ENCODE assay signal across 8 cellular contexts in genomic region chr5:141387557-141388311, GRCh38. TPM values are rescaled to one million over a fixed set of nuclear protein-coding genes. Genes with fewer than 3 reads are reported as not detected.
DNase-seq lines count a peak whose midpoint lies in the region; ATAC-seq and TF ChIP-seq lines count a peak whose summit lies in the region.
"Not testable (repeated sequence)": the region's sequence is repeated elsewhere in the genome, so short reads cannot be mapped to it uniquely, and the experiment has no call there.

TSS of gene PCDHGB4 (plus strand) at chr5:141387698. CDS start at chr5:141387885, 187 bp downstream.

- ATAC-seq in GM18867 (IDR thresholded peaks at IDR 0.05; ENCODE audit: unreplicated experiment) (peak; percentile 71), HG02943 (IDR thresholded peaks at IDR 0.05; ENCODE audit: low read depth, unreplicated experiment) (peak; percentile 94), lower lobe of right lung (peak; percentile 78 to 93), gastrocnemius medialis (peak; percentile 47 to 83)

- H3K36me3 ChIP-seq in SU-DHL-6 (ENCODE audit: low read length); lower lobe of right lung; gastrocnemius medialis: not testable (repeated sequence)

- in situ Hi-C loops in astrocyte of the cerebellum (cut with HindIII; ENCODE audit: low sequenced_read_pairs) = loop anchor here (5.0 kb wide), 1 partner anchor 50 kb away; the partner anchor contains the start of gene PCDHGA2
- in situ Hi-C loops in gastrocnemius medialis (cut with MboI; ENCODE audit: low sequenced_read_pairs in 4 of 4) = not testable (repeated sequence)

- H3F3A ChIP-seq in SU-DHL-6 (ENCODE audit: insufficient read depth) = not testable (repeated sequence)

- H3K9me2 ChIP-seq in SU-DHL-6 (replicated peaks; ENCODE audit: insufficient read depth, low read length) = not testable (repeated sequence)

- TF ChIP-seq POLR2A in gastrocnemius medialis (IDR thresholded peaks at IDR 0.05) = not testable (repeated sequence)

- H3K4me3 ChIP-seq in SU-DHL-6 (ENCODE audit: insufficient read depth, low read length, poor library complexity, severe bottlenecking) = not testable (repeated sequence)
- peak within 1 kb of the TSS; percentile 24 for H3K4me3 ChIP-seq in astrocyte of the cerebellum (ENCODE audit: low read depth, low read length)
- peak within 1 kb of the TSS; percentile 42 to 46 for H3K4me3 ChIP-seq in foreskin fibroblast (ENCODE audit: low read depth in 1 of 2, low read length in 2 of 2)
- H3K4me3 ChIP-seq in lower lobe of right lung = peak within 1 kb of the TSS; percentile 26
- H3K4me3 ChIP-seq in gastrocnemius medialis = peak within 1 kb of the TSS; percentile 14 to 52 (median 46)

- H2AFZ ChIP-seq in SU-DHL-6 (ENCODE audit: low read depth, low read length, severe bottlenecking) = not testable (repeated sequence)

- H3K4me1 ChIP-seq in lower lobe of right lung, gastrocnemius medialis: not testable (repeated sequence)

- H3K4me2 ChIP-seq in SU-DHL-6 (ENCODE audit: low read depth, low read length, poor library complexity, severe bottlenecking) = peak within 1 kb of the TSS; percentile 13

- not testable (repeated sequence) for H3K9ac ChIP-seq in SU-DHL-6 (ENCODE audit: low read length)

- intact Hi-C loops in lower lobe of right lung (cut with DNase I); gastrocnemius medialis (cut with DNase I; ENCODE audit: low total_unique reads): not testable (repeated sequence)

- peaks cover 18% of the 10 kb centered on the region; the same call in 1 of the 2 replicates for H3K9me3 ChIP-seq in SU-DHL-6 (ENCODE audit: insufficient read depth, low read length)
- H3K9me3 ChIP-seq in lower lobe of right lung = peaks cover 84% of the 10 kb centered on the region
- H3K9me3 ChIP-seq in gastrocnemius medialis = not testable (repeated sequence)

- H3K27me3 ChIP-seq in SU-DHL-6 (ENCODE audit: low read length); gastrocnemius medialis: not testable (repeated sequence)
- H3K27me3 ChIP-seq in lower lobe of right lung (ENCODE audit: low read depth) = peaks cover 21% of the 10 kb centered on the region

- not testable (repeated sequence) for H3K79me2 ChIP-seq in SU-DHL-6 (ENCODE audit: insufficient read depth, low read length)

- not testable (repeated sequence) for H3K27ac ChIP-seq in SU-DHL-6 (ENCODE audit: low read depth, low read length); lower lobe of right lung
- H3K27ac ChIP-seq in gastrocnemius medialis = peak within 1 kb of the TSS in 2 of 4 donors; percentile 44 to 47

- TF ChIP-seq CTCF in SU-DHL-6 (IDR thresholded peaks at IDR 0.05; ENCODE audit: insufficient read depth, low read length, poor library complexity, severe bottlenecking) = not testable (repeated sequence)
- peak; percentile 49 for TF ChIP-seq CTCF in astrocyte of the cerebellum (IDR thresholded peaks at IDR 0.05; ENCODE audit: low read depth, low read length, missing control alignments)
- TF ChIP-seq CTCF in foreskin fibroblast (IDR thresholded peaks at IDR 0.05; ENCODE audit: low read depth, low read length) = peak; percentile 48
- peak; percentile 37 for TF ChIP-seq CTCF in lower lobe of right lung (IDR thresholded peaks at IDR 0.05)
- TF ChIP-seq CTCF in gastrocnemius medialis (IDR thresholded peaks at IDR 0.05 in 4 of 5, conservative IDR thresholded peaks at IDR 0.05 in 1 of 5) = peak; percentile 38 to 67 (median 53)

- peak; percentile 31 for DNase-seq in AG08396 (ENCODE audit: low spot score)
- not testable (repeated sequence) for DNase-seq in astrocyte of the cerebellum (ENCODE audit: low read depth); lower lobe of right lung
- peak; percentile 53 to 81 for DNase-seq in foreskin fibroblast
- DNase-seq in gastrocnemius medialis = peak in 1 of 2 donors; percentile 44

- not testable (repeated sequence) for H4K20me1 ChIP-seq in SU-DHL-6 (ENCODE audit: low read depth, low read length)

RNA-seq across cellular contexts. Expression of gene PCDHGB4, which starts in this region (rescaled TPM):
- total RNA-seq in lower lobe of right lung (5.3 TPM), gastrocnemius medialis (1 to 10 TPM in 3 of 4 donors, under 1 TPM in 1; 0.88 to 2.1 (median 1.3) TPM)
